8 cellular contexts compared by ENCODE assay signal in the genomic region with DNA sequence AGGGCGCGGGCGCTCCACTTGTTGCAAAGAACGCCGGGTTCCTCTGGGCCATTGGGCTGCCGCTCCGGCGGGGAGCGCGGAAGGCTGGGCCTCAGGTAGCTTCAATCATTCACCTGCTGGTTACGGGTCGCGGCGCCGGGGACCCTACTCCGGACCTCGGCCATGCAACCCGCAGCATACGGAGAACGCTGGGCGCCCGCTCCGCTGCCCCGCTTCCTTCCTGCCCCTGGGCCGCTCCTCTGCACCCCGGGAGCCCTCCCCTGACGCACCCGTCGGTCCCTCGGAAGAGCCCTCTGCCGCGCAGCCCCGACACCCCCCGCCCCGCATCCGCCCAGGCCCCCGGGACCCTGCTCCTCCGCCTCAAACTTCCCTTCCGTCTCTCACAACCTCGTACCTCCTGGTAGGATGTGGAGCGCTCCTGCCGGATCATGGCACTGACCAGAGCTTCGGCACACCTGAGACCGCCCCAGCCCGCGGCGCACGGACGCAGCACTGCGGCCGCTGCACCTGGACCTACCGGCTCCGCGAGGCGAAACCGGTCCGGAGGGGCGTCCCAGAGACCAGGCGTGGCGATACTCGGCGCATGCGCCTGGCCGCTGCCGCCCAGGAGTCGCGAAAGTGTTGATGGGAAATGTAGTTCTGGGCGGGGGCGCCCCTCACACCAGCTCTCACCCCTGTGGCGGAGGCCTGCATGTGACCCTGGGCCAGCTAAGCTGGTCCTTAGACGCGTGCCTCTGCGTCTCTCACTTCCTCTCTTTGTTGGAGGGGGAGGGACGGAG. TPM values are rescaled to one million over a fixed set of nuclear protein-coding genes. Genes with fewer than 3 reads are reported as not detected.
A peak's percentile ranks its signal among the peaks of the same experiment; 100 is the strongest.
DNase-seq lines count a peak whose midpoint lies in the region; ATAC-seq, FAIRE-seq and TF ChIP-seq lines count a peak whose summit lies in the region.

PACC1 (minus strand) TSS at position 559 of the 779 bp plus-strand sequence; CDS start at position 430, 129 bp downstream.

- peaks cover 4 to 5% of the 10 kb centered on the region in 2 donors for H3K36me3 ChIP-seq in kidney (ENCODE audit: control insufficient read depth in 1 of 2, insufficient read depth in 2 of 2, low read length in 2 of 2)

- TF ChIP-seq CTCF in AG10803 (conservative IDR thresholded peaks at IDR 0.05; ENCODE audit: low read length) = no peak; the same call in 1 of the 2 replicates
- TF ChIP-seq CTCF in kidney (IDR thresholded peaks at IDR 0.05; ENCODE audit: borderline replicate concordance, extremely low read depth, insufficient read depth) = no peak

- peak within 1 kb of the TSS in 1 of 2 donors; percentile 1 for H3K9ac ChIP-seq in kidney (ENCODE audit: low read length in 2 of 2)

- TF ChIP-seq POLR2A in GM18951 (IDR thresholded peaks at IDR 0.05; ENCODE audit: extremely low read depth, insufficient read depth, insufficient read length) = peak; percentile 94

- peak; percentile 98 for ATAC-seq in HG03175 (IDR thresholded peaks at IDR 0.05; ENCODE audit: unreplicated experiment)
- peak; percentile 98 for ATAC-seq in activated CD4-positive, CD25-positive, alpha-beta regulatory T cell treated with anti-CD3 and anti-CD28 coated beads, Interleukin-2, amount 50 U/mL, for 24 hours

- intact Hi-C loops in kidney (cut with DNase I) = no loop called here

- peaks cover 15 to 17% of the 10 kb centered on the region in 2 donors for H3K4me1 ChIP-seq in kidney (ENCODE audit: control insufficient read depth in 1 of 2, insufficient read depth in 1 of 2, low read depth in 1 of 2, low read length in 2 of 2)

- H3K27ac ChIP-seq in kidney (ENCODE audit: low read depth in 2 of 2, low read length in 2 of 2) = no peak within 1 kb of the TSS

- in situ Hi-C loops in GM18951 (cut with MboI; ENCODE audit: low sequenced_read_pairs, unreplicated experiment) = no loop called here

- DNase-seq in AG10803 (ENCODE audit: low read depth) (peak; percentile 70), NCI-H345 treated with DMSO at 0.1 percent for 48 hours (lab: John Stamatoyannopoulos, UW; ENCODE audit: unreplicated experiment) (peak; percentile 87), cerebellar cortex (ENCODE audit: low spot score) (peak; percentile 89), kidney (peak; percentile 94)
- DNase-seq in stimulated activated CD4-positive, alpha-beta T cell treated with anti-CD3 and anti-CD28 coated beads, Interleukin-15, amount 100 ng/mL, for 24 hours = peak; percentile 93

- FAIRE-seq in kidney (lab: Jason Lieb, UNC) = no peak

- H3K4me3 ChIP-seq in AG10803 (ENCODE audit: low read length) = peak within 1 kb of the TSS; percentile 88
- peak within 1 kb of the TSS; percentile 48 to 76 for H3K4me3 ChIP-seq in kidney (ENCODE audit: low read length in 2 of 2)

- no peaks in the 10 kb centered on the region for H3K9me3 ChIP-seq in kidney (ENCODE audit: control insufficient read depth in 1 of 2, low read length in 2 of 2)

RNA-seq across cellular contexts. Expression of gene PACC1, which starts in this region (rescaled TPM):
- 8.7 TPM for total RNA-seq in kidney
- polyA plus RNA-seq in kidney (ENCODE audit: insufficient read depth, low read depth, low replicate concordance) = 13.7 TPM
